Comparison of ENCODE assay signal across 8 cellular contexts in genomic region chr12:51424094-51424661, GRCh38. TPM values are rescaled to one million over a fixed set of nuclear protein-coding genes. Genes with fewer than 3 reads are reported as not detected.
DNase-seq lines count a peak whose midpoint lies in the region; ATAC-seq and TF ChIP-seq lines count a peak whose summit lies in the region.

No MANE protein-coding gene starts in this region.

- WGBS in psoas muscle, 3 donors, result 27 to 29% (median 27%) methylated on average over 10 of the region's 10 CpGs
- WGBS in adrenal gland, 4 donors, result 13 to 18% (median 15%) methylated on average over 9 to 10 of the region's 10 CpGs
- 11 to 15% (median 12%) methylated on average over 10 of the region's 10 CpGs for WGBS in ovary, 3 donors

- H3K4me2 ChIP-seq in DND-41 (ENCODE audit: insufficient read depth, low read length) (peak overlapping the region; percentile 70), OCI-LY3 (ENCODE audit: low read length) (peak overlapping the region; percentile 86)

- H4K20me1 ChIP-seq in DND-41 (ENCODE audit: insufficient read depth, low read length) (no peaks in the 10 kb centered on the region), OCI-LY3 (ENCODE audit: insufficient read depth, low read length) (no peaks in the 10 kb centered on the region)

- no peaks in the 10 kb centered on the region for H3K79me2 ChIP-seq in DND-41 (ENCODE audit: insufficient read depth, low read length)
- H3K79me2 ChIP-seq in OCI-LY3 (ENCODE audit: low read length), result no peaks in the 10 kb centered on the region

- peak overlapping the region; percentile 51; the same call in 1 of the 2 replicates for H3K9ac ChIP-seq in DND-41 (ENCODE audit: low read depth, low read length)
- no peak overlapping the region for H3K9ac ChIP-seq in OCI-LY3 (ENCODE audit: low read length)

- H3K27me3 Mint-ChIP-seq in endothelial cell (ENCODE audit: unreplicated experiment), result peaks cover 2% of the 10 kb centered on the region

- no peaks in the 10 kb centered on the region for H3K9me3 Mint-ChIP-seq in endothelial cell (ENCODE audit: unreplicated experiment)

- TF ChIP-seq POLR2A in adrenal gland (IDR thresholded peaks at IDR 0.05), result no peak
- TF ChIP-seq POLR2A in ovary (IDR thresholded peaks at IDR 0.05), result no peak

- H2AFZ ChIP-seq in DND-41 (ENCODE audit: low read depth, low read length), result peak overlapping the region; percentile 63; the same call in 1 of the 2 replicates
- H2AFZ ChIP-seq in OCI-LY3 (ENCODE audit: low read depth, low read length), result peak overlapping the region; percentile 42; the same call in 1 of the 2 replicates

- peak overlapping the region; percentile 47 for H3K4me3 Mint-ChIP-seq in endothelial cell (ENCODE audit: unreplicated experiment)

- TF ChIP-seq EP300 in ovary (IDR thresholded peaks at IDR 0.05), result no peak

- intact Hi-C loops in psoas muscle (cut with DNase I) (loop anchor here (5.0 kb wide), 2 partner anchors 108 to 448 kb away; no protein-coding TSS in a partner anchor), adrenal gland (cut with DNase I) (loop anchor here (5.0 to 10.0 kb wide), 2 partner anchors 108 to 401 kb away; no protein-coding TSS in a partner anchor), ovary (cut with DNase I) (loop anchor here in 1 of 4 donors (5.0 kb wide), 1 partner anchor 108 kb away; no protein-coding TSS in a partner anchor)

- H3K36me3 Mint-ChIP-seq in endothelial cell (ENCODE audit: low read depth, unreplicated experiment), result no peaks in the 10 kb centered on the region

- H3K4me1 ChIP-seq in DND-41 (ENCODE audit: insufficient read depth, low read length), result peaks cover 29% of the 10 kb centered on the region
- peaks cover 19% of the 10 kb centered on the region for H3K4me1 ChIP-seq in OCI-LY3 (ENCODE audit: low read length)
- H3K4me1 ChIP-seq in psoas muscle, result no peaks in the 10 kb centered on the region
- peaks cover 4 to 17% of the 10 kb centered on the region in 2 donors for H3K4me1 ChIP-seq in adrenal gland (replicated peaks in 1 of 2)
- H3K4me1 ChIP-seq in ovary (ENCODE audit: insufficient read depth), result no peaks in the 10 kb centered on the region

- peaks cover 35% of the 10 kb centered on the region for H3K4me1 Mint-ChIP-seq in endothelial cell (ENCODE audit: unreplicated experiment)

- H3K9me3 ChIP-seq in DND-41 (ENCODE audit: insufficient read depth, low read length, severe bottlenecking) (no peaks in the 10 kb centered on the region), OCI-LY3 (ENCODE audit: insufficient read depth, low read length) (no peaks in the 10 kb centered on the region), psoas muscle (no peaks in the 10 kb centered on the region), adrenal gland (replicated peaks in 1 of 3) (no peaks in the 10 kb centered on the region), ovary (no peaks in the 10 kb centered on the region)

- H3K27ac Mint-ChIP-seq in endothelial cell (ENCODE audit: unreplicated experiment), result no peak overlapping the region

- no peak for DNase-seq in DND-41
- no peak for DNase-seq in endothelial cell (ENCODE audit: low spot score)
- DNase-seq in psoas muscle, result no peak
- no peak for DNase-seq in HT-29 (ENCODE audit: low spot score)
- DNase-seq in adrenal gland, result no peak
- DNase-seq in D341Med (ENCODE audit: low spot score), result no peak
- DNase-seq in ovary, result no peak

- H3K36me3 ChIP-seq in DND-41 (ENCODE audit: insufficient read depth, low read length), result no peaks in the 10 kb centered on the region
- no peaks in the 10 kb centered on the region for H3K36me3 ChIP-seq in OCI-LY3 (replicated peaks; ENCODE audit: low read depth, low read length)
- no peaks in the 10 kb centered on the region for H3K36me3 ChIP-seq in psoas muscle (ENCODE audit: insufficient read depth in 1 of 2, low read depth in 1 of 2)
- no peaks in the 10 kb centered on the region for H3K36me3 ChIP-seq in adrenal gland (replicated peaks in 1 of 2)
- H3K36me3 ChIP-seq in ovary, result no peaks in the 10 kb centered on the region

- H3K27ac ChIP-seq in DND-41 (ENCODE audit: low read length) (peak overlapping the region; percentile 41), OCI-LY3 (ENCODE audit: low read length) (no peak overlapping the region), psoas muscle (no peak overlapping the region), adrenal gland (peak overlapping the region in 1 of 5 donors; percentile 71), ovary (peak overlapping the region in 1 of 2 donors; percentile 34)

- H3K4me3 ChIP-seq in DND-41 (ENCODE audit: low read depth in 1 of 2, low read length in 2 of 2) (peak overlapping the region; percentile 16 to 62; a peak in 3 of 4 replicates), OCI-LY3 (ENCODE audit: low read length) (peak overlapping the region; percentile 86), psoas muscle (peak overlapping the region; percentile 63), adrenal gland (no peak overlapping the region), ovary (no peak overlapping the region)

- H3K27me3 ChIP-seq in DND-41 (ENCODE audit: insufficient read depth, low read length, poor library complexity) (no peaks in the 10 kb centered on the region), OCI-LY3 (ENCODE audit: low read depth, low read length) (no peaks in the 10 kb centered on the region), psoas muscle (ENCODE audit: insufficient read depth in 3 of 3, low read length in 2 of 3) (peaks cover 0 to 43% (median 12%) of the 10 kb centered on the region in 3 donors), adrenal gland (no peaks in the 10 kb centered on the region), ovary (no peaks in the 10 kb centered on the region)

- ATAC-seq in DND-41 (ENCODE audit: insufficient read depth, low read depth) (no peak), psoas muscle (no peak)

- TF ChIP-seq CTCF in DND-41 (IDR thresholded peaks at IDR 0.05; ENCODE audit: borderline replicate concordance, extremely low read depth, low read length, poor library complexity, severe bottlenecking) (no peak), OCI-LY3 (IDR thresholded peaks at IDR 0.05; ENCODE audit: low read depth, low read length) (no peak), endothelial cell (IDR thresholded peaks at IDR 0.05; ENCODE audit: unreplicated experiment) (no peak), psoas muscle (IDR thresholded peaks at IDR 0.05) (no peak), adrenal gland (IDR thresholded peaks at IDR 0.05) (no peak), ovary (IDR thresholded peaks at IDR 0.05) (peak in 1 of 3 donors; percentile 19)

RNA-seq across cellular contexts. Expression of gene SLC4A8, which starts 0.5 kb away (rescaled TPM):
- total RNA-seq in endothelial cell (ENCODE audit: unreplicated experiment), result 16.7 TPM
- under 1 TPM in 3 of 4 donors, not detected in 1; 0.02 to 0.91 (median 0.16) TPM for total RNA-seq in psoas muscle
- polyA plus RNA-seq in psoas muscle, result under 1 TPM; 0.03 to 0.23 (median 0.03) TPM
- total RNA-seq in HT-29 (2014; rRNA removed; shearing (Covaris generic)), result not detected in 2 replicates
- total RNA-seq in adrenal gland, result 10 to 100 TPM in 5 of 8 donors, 1 to 10 TPM in 3; 3.0 to 27.0 (median 13.2) TPM
- 10 to 100 TPM in 1 of 3 donors, 1 to 10 TPM in 2; 3.1 to 10.6 (median 4.5) TPM for polyA plus RNA-seq in adrenal gland
- total RNA-seq in ovary, result 10 to 100 TPM in 4 of 7 donors, 1 to 10 TPM in 3; 4.7 to 18.5 (median 10.6) TPM
- 1 to 10 TPM; 1.5 to 4.7 TPM for polyA plus RNA-seq in ovary

RNA-seq across cellular contexts. Expression of gene GALNT6, which starts 33.0 kb away (rescaled TPM):
- total RNA-seq in endothelial cell (ENCODE audit: unreplicated experiment) (12.5 TPM), psoas muscle (1 to 10 TPM in 2 of 4 donors, under 1 TPM in 2; 0.36 to 2.1 (median 0.84) TPM), adrenal gland (10 to 100 TPM in 1 of 8 donors, 1 to 10 TPM in 6, under 1 TPM in 1; 0.66 to 11.0 (median 6.8) TPM), ovary (10 to 100 TPM in 2 of 7 donors, 1 to 10 TPM in 4, under 1 TPM in 1; 0.56 to 14.5 (median 4.0) TPM)
- polyA plus RNA-seq in psoas muscle (under 1 TPM; 0.10 to 0.40 (median 0.14) TPM), adrenal gland (1 to 10 TPM; 1.5 to 6.9 (median 1.7) TPM), ovary (1 to 10 TPM in 1 of 2 donors, under 1 TPM in 1; 0.51 to 2.7 TPM)
- 6.1 and 16.3 TPM in 2 replicates for total RNA-seq in HT-29 (2014; rRNA removed; shearing (Covaris generic))

Comparison
In these comparisons a context has a peak if more than half of its experiments do, and no peak if none do; other contexts are left out.
1. H3K4me3 ChIP-seq: peak in DND-41 (2 of 2), OCI-LY3 (single experiment) and psoas muscle (single experiment); none in adrenal gland (0 of 4) and ovary (single experiment).